In genomic region chr3:37921025-37921424, GRCh38 we compare ENCODE assay signal across 13 cellular contexts.
"Had no signal": no experiment of that assay in that cellular context is flagged by ENCODE, and none has a peak within 500 bp of the region (broad histone marks: within the 10 kb centered on the region; RNA-seq: fewer than 3 reads in every experiment).

No MANE protein-coding gene starts in this region.

- H3K27me3 ChIP-seq: left lung, pancreas, spleen had no signal

- H3K9me3 ChIP-seq: left lung, pancreas, spleen had no signal

- H3K27ac ChIP-seq: left lung, SK-N-MC, spleen had no signal

- H3K36me3 ChIP-seq: left lung, pancreas, spleen had no signal

- DNase-seq: activated CD4-positive, alpha-beta T cell treated with anti-CD3 and anti-CD28 coated beads, Interleukin-2, amount 10 ng/mL, durations not matched to agents 7 days and 5 days; activated CD8-positive, alpha-beta T cell treated with anti-CD3 and anti-CD28 coated beads, Interleukin-2, amount 10 ng/mL, durations not matched to agents 7 days and 5 days; activated naive CD4-positive, alpha-beta T cell treated with Interleukin-2 at 50 U/mL for 16 hours; activated naive CD8-positive, alpha-beta T cell treated with anti-CD3 and anti-CD28 coated beads, Interleukin-2, amount 10 ng/mL, durations not matched to agents 7 days and 5 days; activated T-cell treated with anti-CD3 and anti-CD28 coated beads, Interleukin-2, amount 50 U/mL, for 24 hours; amygdala; foreskin melanocyte; left lung; naive B cell; pancreas; spleen; stimulated activated naive B cell treated with anti-CD40 and anti-IgM and Interleukin-4, amounts not matched to agents 10 μg/mL and 1 μg/mL and 100 μg/mL, for 72 hours had no signal

- H3K4me3 ChIP-seq: left lung, pancreas, SK-N-MC, spleen had no signal

- ATAC-seq: activated CD8-positive, alpha-beta T cell treated with anti-CD3 and anti-CD28 coated beads, Interleukin-2, amount 10 ng/mL, durations not matched to agents 7 days and 5 days; left lung; pancreas; stimulated activated naive B cell treated with anti-CD40 and anti-IgM and Interleukin-4, amounts not matched to agents 10 μg/mL and 1 μg/mL and 100 μg/mL, for 72 hours had no signal
